15 cellular contexts compared by ENCODE assay signal in the genomic region with DNA sequence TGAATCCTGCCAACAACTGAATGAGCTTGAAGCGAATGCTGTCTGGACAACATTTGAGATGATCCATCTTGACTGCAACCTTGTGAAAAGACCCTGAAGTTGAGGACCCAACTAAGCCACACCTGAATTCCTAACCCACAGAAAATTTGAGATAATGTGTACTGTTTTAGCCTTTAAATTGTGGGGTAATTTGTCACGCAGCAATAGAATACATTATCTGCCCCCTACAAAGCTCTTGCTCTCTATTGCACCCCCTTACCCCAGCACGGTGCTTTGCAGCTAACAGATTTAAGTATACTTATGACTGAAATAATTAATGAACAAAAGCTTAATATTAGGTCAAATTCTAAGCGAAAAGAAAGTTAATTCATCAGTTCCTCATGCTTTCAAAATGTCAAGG. TPM values are rescaled to one million over a fixed set of nuclear protein-coding genes. Genes with fewer than 3 reads are reported as not detected.
DNase-seq lines count a peak whose midpoint lies in the region; ATAC-seq, FAIRE-seq and TF ChIP-seq lines count a peak whose summit lies in the region.
"Had no signal": no experiment of that assay in that cellular context is flagged by ENCODE, and none has a peak within 500 bp of the region (broad histone marks: within the 10 kb centered on the region; RNA-seq: fewer than 3 reads in every experiment).

No MANE protein-coding gene starts in this region.

- H3K79me2 ChIP-seq in OCI-LY7 (ENCODE audit: insufficient read depth, low read depth, low read length) = peaks cover 27% of the 10 kb centered on the region
- peaks cover 44% of the 10 kb centered on the region for H3K79me2 ChIP-seq in K562 (ENCODE audit: control insufficient read depth, insufficient read depth, low read length)
- H3K79me2 ChIP-seq: parathyroid adenoma had no signal

- H3K4me3 Mint-ChIP-seq in activated naive CD4-positive, alpha-beta T cell treated with anti-CD3 and anti-CD28 coated beads for 36 hours = peak overlapping the region; percentile 92
- H3K4me3 Mint-ChIP-seq in stimulated activated effector memory CD8-positive, alpha-beta T cell treated with anti-CD3 and anti-CD28 coated beads, Interleukin-12 subunit alpha, Interleukin-12 subunit beta, amount 100 ng/mL, for 72 hours = peak overlapping the region; percentile 85

- H2AFZ ChIP-seq in OCI-LY7 (ENCODE audit: low read length) (no peak overlapping the region), K562 (ENCODE audit: low read depth, low read length) (no peak overlapping the region)
- H2AFZ ChIP-seq: parathyroid adenoma had no signal

- intact Hi-C loops in activated naive CD4-positive, alpha-beta T cell treated with anti-CD3 and anti-CD28 coated beads for 36 hours (cut with micrococcal nuclease) = no loop called here
- intact Hi-C loops in OCI-LY7 (cut with micrococcal nuclease; ENCODE audit: unreplicated experiment) (no loop called here), K562 (cut with micrococcal nuclease) (no loop called here), left lung (cut with DNase I) (no loop called here)

- peaks cover 21% of the 10 kb centered on the region for H3K36me3 Mint-ChIP-seq in activated naive CD4-positive, alpha-beta T cell treated with anti-CD3 and anti-CD28 coated beads for 36 hours (ENCODE audit: low read depth)
- H3K36me3 Mint-ChIP-seq in stimulated activated effector memory CD8-positive, alpha-beta T cell treated with anti-CD3 and anti-CD28 coated beads, Interleukin-12 subunit alpha, Interleukin-12 subunit beta, amount 100 ng/mL, for 72 hours = peaks cover 23% of the 10 kb centered on the region

- H3K27ac ChIP-seq in OCI-LY7 (ENCODE audit: low read depth, low read length, poor library complexity, severe bottlenecking) (no peak overlapping the region), K562 (ENCODE audit: extremely low read depth, low read depth, low read length) (peak overlapping the region; percentile 88; the same call in 1 of the 3 replicates), left lung (no peak overlapping the region)
- H3K27ac ChIP-seq: foreskin keratinocyte, KMS-11, parathyroid adenoma, transverse colon had no signal

- H3K4me2 ChIP-seq in OCI-LY7 (ENCODE audit: low read length) = peak overlapping the region; percentile 91
- H3K4me2 ChIP-seq in K562 (ENCODE audit: insufficient read depth, low read length) = peak overlapping the region; percentile 81
- H3K4me2 ChIP-seq: KMS-11 had no signal

- H3K27ac Mint-ChIP-seq in activated naive CD4-positive, alpha-beta T cell treated with anti-CD3 and anti-CD28 coated beads for 36 hours = no peak overlapping the region
- H3K27ac Mint-ChIP-seq in stimulated activated effector memory CD8-positive, alpha-beta T cell treated with anti-CD3 and anti-CD28 coated beads, Interleukin-12 subunit alpha, Interleukin-12 subunit beta, amount 100 ng/mL, for 72 hours = no peak overlapping the region

- H3K9me2 ChIP-seq in OCI-LY7 (ENCODE audit: insufficient read depth, low read length) = no peaks in the 10 kb centered on the region

- H4K20me1 ChIP-seq in OCI-LY7 (ENCODE audit: insufficient read depth, low read length) (no peaks in the 10 kb centered on the region), K562 (replicated peaks; ENCODE audit: control insufficient read depth, insufficient read depth, low read length) (no peaks in the 10 kb centered on the region)

- H3K4me1 Mint-ChIP-seq in activated naive CD4-positive, alpha-beta T cell treated with anti-CD3 and anti-CD28 coated beads for 36 hours (ENCODE audit: low read depth) = peaks cover 18% of the 10 kb centered on the region
- H3K4me1 Mint-ChIP-seq in stimulated activated effector memory CD8-positive, alpha-beta T cell treated with anti-CD3 and anti-CD28 coated beads, Interleukin-12 subunit alpha, Interleukin-12 subunit beta, amount 100 ng/mL, for 72 hours = peaks cover 20% of the 10 kb centered on the region

- no peak for DNase-seq in activated naive CD4-positive, alpha-beta T cell treated with anti-CD3 and anti-CD28 coated beads for 36 hours
- no peak for DNase-seq in activated naive CD4-positive, alpha-beta T cell treated with Interleukin-2 at 50 U/mL for 16 hours
- DNase-seq in OCI-LY7 (ENCODE audit: low spot score) = no peak
- DNase-seq in K562 (ENCODE audit: extremely low read depth in 1 of 4, low spot score in 3 of 4) = no peak
- DNase-seq in stimulated activated effector memory CD8-positive, alpha-beta T cell treated with anti-CD3 and anti-CD28 coated beads, Interleukin-12 subunit alpha, Interleukin-12 subunit beta, amount 100 ng/mL, for 72 hours (ENCODE audit: low spot score in 2 of 2) = no peak
- DNase-seq in left lung = no peak
- DNase-seq: activated CD8-positive, alpha-beta memory T cell treated with anti-CD3 and anti-CD28 coated beads, Interleukin-2, amount 50 U/mL, for 4 hours; foreskin keratinocyte; NCI-H187 treated with DMSO at 0.1 percent for 48 hours; transverse colon had no signal

- no peak for TF ChIP-seq RAD21 in K562 (CRISPR knock-in tag; conservative IDR thresholded peaks at IDR 0.05 in 1 of 2, IDR thresholded peaks at IDR 0.05 in 1 of 2)

- H3K9me1 ChIP-seq in K562 (ENCODE audit: control insufficient read depth, insufficient read depth, low read length) = peaks cover 3% of the 10 kb centered on the region

- no peaks in the 10 kb centered on the region for H3K27me3 ChIP-seq in K562 (ENCODE audit: control insufficient read depth in 2 of 2, insufficient read depth in 2 of 2, low read length in 2 of 2)
- H3K27me3 ChIP-seq in left lung = no peaks in the 10 kb centered on the region
- H3K27me3 ChIP-seq: foreskin keratinocyte, transverse colon had no signal

- H3K4me1 ChIP-seq in OCI-LY7 (ENCODE audit: insufficient read depth, low read length, poor library complexity, severe bottlenecking) (peaks cover 27% of the 10 kb centered on the region), K562 (replicated peaks in 1 of 2; ENCODE audit: control insufficient read depth in 2 of 2, insufficient read depth in 2 of 2, low read length in 2 of 2) (peaks cover 7 to 17% of the 10 kb centered on the region in 2 experiments; a peak in 4 of 5 replicates), left lung (peaks cover 0 to 6% of the 10 kb centered on the region in 2 donors)
- H3K4me1 ChIP-seq: foreskin keratinocyte had no signal

- ATAC-seq in K562 (no peak), HG03097 (IDR thresholded peaks at IDR 0.05; ENCODE audit: low FRiP score, unreplicated experiment) (no peak), GM21447 (IDR thresholded peaks at IDR 0.05; ENCODE audit: unreplicated experiment) (no peak), left lung (no peak)
- no peak for ATAC-seq in stimulated activated effector memory CD8-positive, alpha-beta T cell treated with anti-CD3 and anti-CD28 coated beads, Interleukin-12 subunit alpha, Interleukin-12 subunit beta, amount 100 ng/mL, for 72 hours

- no peaks in the 10 kb centered on the region for H3K27me3 Mint-ChIP-seq in activated naive CD4-positive, alpha-beta T cell treated with anti-CD3 and anti-CD28 coated beads for 36 hours (ENCODE audit: low read depth)

- H3K9ac ChIP-seq in K562 (ENCODE audit: insufficient read depth in 1 of 2, low read depth in 2 of 2, low read length in 2 of 2) = peak overlapping the region; percentile 79
- H3K9ac ChIP-seq: KMS-11, parathyroid adenoma had no signal

- no peak for TF ChIP-seq EP300 in K562 (IDR thresholded peaks at IDR 0.05; ENCODE audit: low read length)

- H3K36me3 ChIP-seq in OCI-LY7 (ENCODE audit: insufficient read depth, low read length) (peaks cover 27% of the 10 kb centered on the region), K562 (ENCODE audit: control insufficient read depth, insufficient read depth, low read length) (peaks cover 29% of the 10 kb centered on the region), left lung (peaks cover 0 to 3% of the 10 kb centered on the region in 2 donors)
- H3K36me3 ChIP-seq: transverse colon had no signal

- H3K4me3 ChIP-seq in OCI-LY7 (ENCODE audit: low read depth, low read length, poor library complexity, severe bottlenecking) = peak overlapping the region; percentile 82
- H3K4me3 ChIP-seq in K562 = no peak overlapping the region; the same call in 1 of the 2 replicates
- H3K4me3 ChIP-seq in left lung = no peak overlapping the region

- CTCF ChIA-PET in activated naive CD4-positive, alpha-beta T cell treated with anti-CD3 and anti-CD28 coated beads for 36 hours (lab: Charles Lee) = interaction anchor here (0.6 to 1.0 kb wide), 2 partner anchors 8 to 166 kb away, joined by 3 read pairs; partner anchors contain the start of gene NEMF
- CTCF ChIA-PET in OCI-LY7 (lab: Charles Lee; ENCODE audit: unreplicated experiment) = no interaction called here
- CTCF ChIA-PET in K562 (lab: Yijun Ruan, JAX; ENCODE audit: low intra/inter-chr PET ratio) = no interaction called here

- BruUV-seq in OCI-LY7 (replicated peaks; lab: Mats Ljungman, UMichigan) (TSS peak; percentile 66), K562 (replicated peaks; lab: Mats Ljungman, UMichigan) (no TSS peak)

- TF ChIP-seq POLR2A in K562 (conservative IDR thresholded peaks at IDR 0.05) = no peak

- no peak for FAIRE-seq in K562 (lab: Jason Lieb, UNC)
- FAIRE-seq: GM12891 had no signal

- H3K9me3 ChIP-seq in OCI-LY7 (ENCODE audit: low read length) = no peaks in the 10 kb centered on the region
- H3K9me3 ChIP-seq in K562 (replicated peaks; ENCODE audit: control insufficient read depth, insufficient read depth, low read depth, low read length) = no peaks in the 10 kb centered on the region
- no peaks in the 10 kb centered on the region for H3K9me3 ChIP-seq in left lung
- H3K9me3 ChIP-seq: transverse colon had no signal

- POLR2A ChIA-PET in OCI-LY7 (lab: Charles Lee) (interaction anchor here (0.6 to 2.4 kb wide), 9 partner anchors 8 to 1157 kb away, joined by 3 to 7 read pairs (median 3); partner anchors contain the start of gene KLHDC2), K562 (lab: Yijun Ruan, JAX) (interaction anchor here (1.0 to 3.2 kb wide), 4 partner anchors 9 to 83 kb away, joined by 3 to 20 read pairs (median 5); partner anchors contain the start of gene KLHDC2)

- H3K9me3 Mint-ChIP-seq in activated naive CD4-positive, alpha-beta T cell treated with anti-CD3 and anti-CD28 coated beads for 36 hours = no peaks in the 10 kb centered on the region
- no peaks in the 10 kb centered on the region for H3K9me3 Mint-ChIP-seq in stimulated activated effector memory CD8-positive, alpha-beta T cell treated with anti-CD3 and anti-CD28 coated beads, Interleukin-12 subunit alpha, Interleukin-12 subunit beta, amount 100 ng/mL, for 72 hours

- WGBS in K562 (ENCODE audit: insufficient coverage, low coverage, missing lambda C conversion rate) = 56% methylated on average over 4 of the region's 4 CpGs

- no peak for TF ChIP-seq CTCF in OCI-LY7 (conservative IDR thresholded peaks at IDR 0.05; ENCODE audit: low read length)
- no peak for TF ChIP-seq CTCF in K562 (IDR thresholded peaks at IDR 0.05 in 2 of 3, conservative IDR thresholded peaks at IDR 0.05 in 1 of 3; ENCODE audit: insufficient read depth in 2 of 3, low read depth in 1 of 3, low read length in 3 of 3)
- TF ChIP-seq CTCF in left lung (IDR thresholded peaks at IDR 0.05) = no peak

- in situ Hi-C loops in K562 (cut with MboI) = loop anchor here (5.0 kb wide), 1 partner anchor 81 kb away; the partner anchor contains the start of gene KLHDC2

RNA-seq across cellular contexts. Expression of gene POLE2, which starts 1.6 kb away (rescaled TPM):
- total RNA-seq in activated naive CD4-positive, alpha-beta T cell treated with anti-CD3 and anti-CD28 coated beads for 36 hours = 10 to 100 TPM; 36.9 to 40.3 TPM
- 26.3 and 28.6 TPM in 2 replicates for total RNA-seq in OCI-LY7 (2014; rRNA removed; shearing (Covaris generic))
- total RNA-seq in OCI-LY7 (2022) (30.3 and 36.8 TPM in 2 replicates), K562 (2014; rRNA removed) (30.7 and 32.2 TPM in 2 replicates), K562 (2014; rRNA removed; fragmentation: Illumina TruSeq; extraction: Trizol) (61.6 and 65.8 TPM in 2 replicates), K562 (2015; rRNA removed; fragmentation: Illumina TruSeq; extraction: Trizol) (49.7 and 54.6 TPM in 2 replicates), K562 (2021) (34.6 and 37.7 TPM in 2 replicates), left lung (1 to 10 TPM; 6.4 to 8.2 TPM)
- 73.6 and 144 TPM in 2 replicates for total RNA-seq in K562 (2011; cell fraction: chromatin; rRNA removed; ENCODE audit: low replicate concordance)
- 36.7 and 47.6 TPM in 2 replicates for total RNA-seq in K562 (2011; cell fraction: nucleolus; rRNA removed)
- total RNA-seq in K562 (2011; cell fraction: nucleoplasm; rRNA removed) = 69.2 and 76.6 TPM in 2 replicates
- polyA plus RNA-seq in K562 (2011; rRNA removed) (60.1 and 78.4 TPM in 2 replicates), K562 (2014; fragmentation: Illumina TruSeq; extraction: Trizol) (56.4 and 70.8 TPM in 2 replicates), K562 (2014; fragmentation: Nextera tagmentation; extraction: Ambion mirVana) (10 to 100 TPM; 53.8 to 55.4 TPM), K562 (2014; rRNA removed) (55.5 and 64.9 TPM in 2 replicates)
- 29.5 and 40.5 TPM in 2 replicates for polyA plus RNA-seq in K562 (2011; cell fraction: cytosol; rRNA removed)
- polyA plus RNA-seq in K562 (2011; cell fraction: nucleus; rRNA removed) = 57.2 and 73.1 TPM in 2 replicates
- 23.4 and 36.2 TPM in 2 replicates for polyA plus RNA-seq in K562 (2012)
- 52.4 and 56.8 TPM in 2 replicates for polyA minus RNA-seq in K562 (2011; rRNA and poly(A)+ RNA removed)
- polyA minus RNA-seq in K562 (2011; cell fraction: cytosol; rRNA and poly(A)+ RNA removed) = 10.1 and 12.4 TPM in 2 replicates
- 29.9 and 36.2 TPM in 2 replicates for polyA minus RNA-seq in K562 (2011; cell fraction: nucleus; rRNA and poly(A)+ RNA removed)

RNA-seq across cellular contexts. Expression of gene KLHDC1, which starts 6.5 kb away (rescaled TPM):
- total RNA-seq in activated naive CD4-positive, alpha-beta T cell treated with anti-CD3 and anti-CD28 coated beads for 36 hours = under 1 TPM; 0.57 to 0.79 TPM
- total RNA-seq in OCI-LY7 (2014; rRNA removed; shearing (Covaris generic)) = 0.25 and 0.26 TPM in 2 replicates
- total RNA-seq in OCI-LY7 (2022) (0.37 TPM in 1 of 2 replicates, not detected in the other), K562 (2014; rRNA removed) (0.08 and 0.41 TPM in 2 replicates), K562 (2014; rRNA removed; fragmentation: Illumina TruSeq; extraction: Trizol) (0.10 and 0.15 TPM in 2 replicates), K562 (2015; rRNA removed; fragmentation: Illumina TruSeq; extraction: Trizol) (0.11 and 0.19 TPM in 2 replicates), K562 (2021) (0.22 TPM in 2 replicates), left lung (1 to 10 TPM; 3.5 to 5.6 TPM)
- total RNA-seq in K562 (2011; cell fraction: chromatin; rRNA removed; ENCODE audit: low replicate concordance) = 0.14 and 0.25 TPM in 2 replicates
- total RNA-seq in K562 (2011; cell fraction: nucleolus; rRNA removed) = not detected in 2 replicates
- 0.15 and 0.31 TPM in 2 replicates for total RNA-seq in K562 (2011; cell fraction: nucleoplasm; rRNA removed)
- polyA plus RNA-seq in K562 (2011; rRNA removed) (0.20 TPM in 2 replicates), K562 (2014; fragmentation: Illumina TruSeq; extraction: Trizol) (0.18 and 0.19 TPM in 2 replicates), K562 (2014; fragmentation: Nextera tagmentation; extraction: Ambion mirVana) (under 1 TPM; 0.08 to 0.20 TPM), K562 (2014; rRNA removed) (0.11 and 0.34 TPM in 2 replicates)
- polyA plus RNA-seq in K562 (2011; cell fraction: cytosol; rRNA removed) = 0.09 TPM in 1 of 2 replicates, not detected in the other
- polyA plus RNA-seq in K562 (2011; cell fraction: nucleus; rRNA removed) = 0.20 and 0.27 TPM in 2 replicates
- polyA plus RNA-seq in K562 (2012) = 0.23 and 0.53 TPM in 2 replicates
- polyA minus RNA-seq in K562 (2011; rRNA and poly(A)+ RNA removed) = 0.12 and 0.42 TPM in 2 replicates
- polyA minus RNA-seq in K562 (2011; cell fraction: cytosol; rRNA and poly(A)+ RNA removed) = not detected in 2 replicates
- polyA minus RNA-seq in K562 (2011; cell fraction: nucleus; rRNA and poly(A)+ RNA removed) = 0.40 TPM in 1 of 2 replicates, not detected in the other

RNA-seq across cellular contexts. Expression of gene DNAAF2, which starts 51.4 kb away (rescaled TPM):
- total RNA-seq in activated naive CD4-positive, alpha-beta T cell treated with anti-CD3 and anti-CD28 coated beads for 36 hours = 1 to 10 TPM; 5.5 to 6.0 TPM
- 14.7 and 17.2 TPM in 2 replicates for total RNA-seq in OCI-LY7 (2014; rRNA removed; shearing (Covaris generic))
- total RNA-seq in OCI-LY7 (2022) (9.7 and 11.6 TPM in 2 replicates), K562 (2014; rRNA removed) (14.6 and 14.7 TPM in 2 replicates), K562 (2014; rRNA removed; fragmentation: Illumina TruSeq; extraction: Trizol) (11.1 and 12.5 TPM in 2 replicates), K562 (2015; rRNA removed; fragmentation: Illumina TruSeq; extraction: Trizol) (10.6 and 11.2 TPM in 2 replicates), K562 (2021) (11.0 and 11.7 TPM in 2 replicates), left lung (1 to 10 TPM; 5.4 to 6.8 TPM)
- total RNA-seq in K562 (2011; cell fraction: chromatin; rRNA removed; ENCODE audit: low replicate concordance) = 3.6 and 4.2 TPM in 2 replicates
- total RNA-seq in K562 (2011; cell fraction: nucleolus; rRNA removed) = 4.7 and 5.5 TPM in 2 replicates
- 3.3 and 3.6 TPM in 2 replicates for total RNA-seq in K562 (2011; cell fraction: nucleoplasm; rRNA removed)
- polyA plus RNA-seq in K562 (2011; rRNA removed) (7.8 and 10.3 TPM in 2 replicates), K562 (2014; fragmentation: Illumina TruSeq; extraction: Trizol) (11.2 and 11.4 TPM in 2 replicates), K562 (2014; fragmentation: Nextera tagmentation; extraction: Ambion mirVana) (1 to 10 TPM; 2.4 to 4.0 TPM), K562 (2014; rRNA removed) (12.0 and 13.9 TPM in 2 replicates)
- polyA plus RNA-seq in K562 (2011; cell fraction: cytosol; rRNA removed) = 3.9 and 6.6 TPM in 2 replicates
- 2.7 and 3.3 TPM in 2 replicates for polyA plus RNA-seq in K562 (2011; cell fraction: nucleus; rRNA removed)
- polyA plus RNA-seq in K562 (2012) = 6.7 and 8.7 TPM in 2 replicates
- polyA minus RNA-seq in K562 (2011; rRNA and poly(A)+ RNA removed) = 4.6 and 5.2 TPM in 2 replicates
- polyA minus RNA-seq in K562 (2011; cell fraction: cytosol; rRNA and poly(A)+ RNA removed) = 3.2 and 3.5 TPM in 2 replicates
- 2.8 and 3.4 TPM in 2 replicates for polyA minus RNA-seq in K562 (2011; cell fraction: nucleus; rRNA and poly(A)+ RNA removed)
